ENCODE assay signal across 17 cellular contexts in genomic region chr16:2025251-2025650, GRCh38. TPM values are rescaled to one million over a fixed set of nuclear protein-coding genes. Genes with fewer than 3 reads are reported as not detected.
DNase-seq lines count a peak whose midpoint lies in the region; ATAC-seq, FAIRE-seq and TF ChIP-seq lines count a peak whose summit lies in the region.
"Had no signal": no experiment of that assay in that cellular context is flagged by ENCODE, and none has a peak within 500 bp of the region (broad histone marks: within the 10 kb centered on the region; RNA-seq: fewer than 3 reads in every experiment).

No MANE protein-coding gene starts in this region.

- TF ChIP-seq RAD21 in A549 (conservative IDR thresholded peaks at IDR 0.05 in 1 of 2, IDR thresholded peaks at IDR 0.05 in 1 of 2) = no peak

- no peak for TF ChIP-seq POLR2A in A549 (IDR thresholded peaks at IDR 0.05; ENCODE audit: low read length)

- H3K4me3 ChIP-seq in A549 (no peak overlapping the region), NT2/D1 (ENCODE audit: insufficient read length, low read depth) (no peak overlapping the region), lower lobe of right lung (no peak overlapping the region)
- H3K4me3 ChIP-seq: ovary had no signal

- intact Hi-C loops in lower lobe of right lung (cut with DNase I) = loop anchor here (10.0 kb wide), 1 partner anchor 120 kb away; the partner anchor contains the start of gene RAB26

- CTCF ChIA-PET in A549 (lab: Yijun Ruan, JAX) = interaction anchor here (0.6 to 7.8 kb wide), 9 partner anchors 9 to 425 kb away, joined by 3 to 117 read pairs (median 4); partner anchors contain the start of genes ECI1 and PKD1

- peaks cover 31% of the 10 kb centered on the region for H3K4me1 ChIP-seq in A549
- peaks cover 29% of the 10 kb centered on the region for H3K4me1 ChIP-seq in NT2/D1 (ENCODE audit: insufficient read depth, insufficient read length)
- peaks cover 72% of the 10 kb centered on the region for H3K4me1 ChIP-seq in lower lobe of right lung

- no peaks in the 10 kb centered on the region for H3K9me3 ChIP-seq in A549
- H3K9me3 ChIP-seq in NT2/D1 (ENCODE audit: insufficient read depth, low read length) = no peaks in the 10 kb centered on the region
- no peaks in the 10 kb centered on the region for H3K9me3 ChIP-seq in lower lobe of right lung
- H3K9me3 ChIP-seq: ovary, sigmoid colon had no signal

- POLR2A ChIA-PET in A549 (lab: Yijun Ruan, JAX) = no interaction called here

- no peak for TF ChIP-seq EP300 in A549 (IDR thresholded peaks at IDR 0.05)

- H3K4me2 ChIP-seq in A549 = no peak overlapping the region

- 95% methylated on average over 7 of the region's 14 CpGs for WGBS in A549 (ENCODE audit: missing lambda C conversion rate)

- no peak for FAIRE-seq in A549 (lab: Jason Lieb, UNC)
- FAIRE-seq: endometrium had no signal

- TF ChIP-seq CTCF in A549 (IDR thresholded peaks at IDR 0.05) = no peak
- no peak for TF ChIP-seq CTCF in lower lobe of right lung (IDR thresholded peaks at IDR 0.05)

- peak overlapping the region; percentile 11 to 88; a peak in 3 of 6 replicates for H3K27ac ChIP-seq in A549
- peak overlapping the region; percentile 85 for H3K27ac ChIP-seq in lower lobe of right lung
- H3K27ac ChIP-seq: ovary had no signal

- ATAC-seq in A549 (no peak), lower lobe of right lung (no peak)

- H3K27me3 ChIP-seq in NT2/D1 (ENCODE audit: insufficient read depth, insufficient read length) (peaks cover 33% of the 10 kb centered on the region), lower lobe of right lung (ENCODE audit: low read depth) (peaks cover 24% of the 10 kb centered on the region)
- H3K27me3 ChIP-seq: ovary had no signal

- peaks cover 7% of the 10 kb centered on the region for H3K36me3 ChIP-seq in NT2/D1 (ENCODE audit: insufficient read depth, insufficient read length, low read length)
- H3K36me3 ChIP-seq in lower lobe of right lung = peaks cover 7% of the 10 kb centered on the region
- H3K36me3 ChIP-seq: ovary had no signal

- DNase-seq in A549 (ENCODE audit: low read depth in 1 of 2, low spot score in 1 of 2) (no peak), NT2/D1 (ENCODE audit: low read depth, low spot score) (no peak), lower lobe of right lung (no peak), SIG-M5 treated with dmso at 0.1 percent for 504 hours (lab: John Stamatoyannopoulos, UW; ENCODE audit: unreplicated experiment) (no peak), GF-D8 (lab: John Stamatoyannopoulos, UW) (no peak), MV-4-11 (lab: John Stamatoyannopoulos, UW) (no peak)
- DNase-seq: amygdala; GOT3; kidney glomerular epithelial cell; midbrain; NCI-H187; NCI-H345; ovary; sigmoid colon; stimulated activated CD4-positive, alpha-beta T cell treated with anti-CD3 and anti-CD28 coated beads, Interleukin-2, amount 100 ng/mL, for 24 hours; substantia nigra had no signal

- H3K9ac ChIP-seq in NT2/D1 (ENCODE audit: insufficient read length, low read depth) = peak overlapping the region; percentile 50

TF ChIP-seq in A549, 52 proteins besides CTCF, POLR2A, EP300 and RAD21:
- TF ChIP-seq CHD4 (IDR thresholded peaks at IDR 0.05; ENCODE audit: borderline replicate concordance) (no peak), ATOH8 (CRISPR knock-in tag; IDR thresholded peaks at IDR 0.05; ENCODE audit: low read depth) (no peak), NR3C1 (IDR thresholded peaks at IDR 0.05) (no peak), PHF8 (IDR thresholded peaks at IDR 0.05; ENCODE audit: borderline replicate concordance, low read depth) (no peak), EHMT2 (IDR thresholded peaks at IDR 0.05; ENCODE audit: low read depth) (no peak), MAFK (IDR thresholded peaks at IDR 0.05; ENCODE audit: partially characterized antibody) (no peak), USF2 (IDR thresholded peaks at IDR 0.05) (no peak), ZSCAN20 (CRISPR knock-in tag; IDR thresholded peaks at IDR 0.05) (no peak), RFX5 (IDR thresholded peaks at IDR 0.05) (no peak), KDM5A (IDR thresholded peaks at IDR 0.05) (no peak), GATA3 (IDR thresholded peaks at IDR 0.05; ENCODE audit: borderline replicate concordance) (no peak), HOXB13 (CRISPR knock-in tag; IDR thresholded peaks at IDR 0.05; ENCODE audit: low read depth) (no peak), FOXS1 (CRISPR knock-in tag; IDR thresholded peaks at IDR 0.05) (no peak), EHF (CRISPR knock-in tag; IDR thresholded peaks at IDR 0.05) (no peak), CBX2 (IDR thresholded peaks at IDR 0.05; ENCODE audit: borderline replicate concordance, low read depth) (no peak), ELK1 (IDR thresholded peaks at IDR 0.05; ENCODE audit: low read depth, low read length) (no peak), HOXB5 (CRISPR knock-in tag; IDR thresholded peaks at IDR 0.05) (no peak), BCL3 (IDR thresholded peaks at IDR 0.05) (no peak)

RNA-seq across cellular contexts. Expression of gene NHERF2, which starts 1.5 kb away (rescaled TPM):
- polyA plus RNA-seq in A549 (2011; rRNA removed) (33.1 and 35.0 TPM in 2 replicates), A549 (2017; fragmentation: RNase III; extraction: RNeasy Plus Mini Kit Qiagen cat#74134 plus additional on column Dnase treatment) (27.3 to 32.3 TPM (median 31.0 TPM) in 3 replicates)
- 72.4 and 90.6 TPM in 2 replicates for polyA plus RNA-seq in A549 (2012; cell fraction: cytosol; rRNA removed)
- 67.1 and 86.4 TPM in 2 replicates for polyA plus RNA-seq in A549 (2012; cell fraction: nucleus; rRNA removed)
- polyA minus RNA-seq in A549 (2011; rRNA and poly(A)+ RNA removed) = 9.9 and 14.4 TPM in 2 replicates
- total RNA-seq in lower lobe of right lung = 343 TPM

RNA-seq across cellular contexts. Expression of gene NPW, which starts 5.7 kb away (rescaled TPM):
- 0.13 and 0.26 TPM in 2 replicates for polyA plus RNA-seq in A549 (2011; rRNA removed)
- polyA plus RNA-seq in A549 (2012; cell fraction: cytosol; rRNA removed) = 0.83 and 1.2 TPM in 2 replicates
- 7.5 and 11.1 TPM in 2 replicates for polyA plus RNA-seq in A549 (2012; cell fraction: nucleus; rRNA removed)
- 1.0 to 1.6 TPM (median 1.2 TPM) in 3 replicates for polyA plus RNA-seq in A549 (2017; fragmentation: RNase III; extraction: RNeasy Plus Mini Kit Qiagen cat#74134 plus additional on column Dnase treatment)
- polyA minus RNA-seq in A549 (2011; rRNA and poly(A)+ RNA removed) = not detected in 2 replicates
- not detected for total RNA-seq in lower lobe of right lung
- total RNA-seq: sigmoid colon had no signal

RNA-seq across cellular contexts. Expression of gene ZNF598, which starts 15.6 kb away (rescaled TPM):
- 15.3 and 17.7 TPM in 2 replicates for polyA plus RNA-seq in A549 (2011; rRNA removed)
- polyA plus RNA-seq in A549 (2012; cell fraction: cytosol; rRNA removed) = 52.2 and 62.7 TPM in 2 replicates
- polyA plus RNA-seq in A549 (2012; cell fraction: nucleus; rRNA removed) = 120 and 183 TPM in 2 replicates
- 32.7 to 35.0 TPM (median 33.8 TPM) in 3 replicates for polyA plus RNA-seq in A549 (2017; fragmentation: RNase III; extraction: RNeasy Plus Mini Kit Qiagen cat#74134 plus additional on column Dnase treatment)
- polyA minus RNA-seq in A549 (2011; rRNA and poly(A)+ RNA removed) = 12.7 and 17.2 TPM in 2 replicates
- 27.2 TPM for total RNA-seq in lower lobe of right lung

RNA-seq across cellular contexts. Expression of gene NTHL1, which starts 22.4 kb away (rescaled TPM):
- polyA plus RNA-seq in A549 (2011; rRNA removed) (28.8 and 34.8 TPM in 2 replicates), A549 (2017; fragmentation: RNase III; extraction: RNeasy Plus Mini Kit Qiagen cat#74134 plus additional on column Dnase treatment) (41.4 to 42.3 TPM (median 42.1 TPM) in 3 replicates)
- polyA plus RNA-seq in A549 (2012; cell fraction: cytosol; rRNA removed) = 132 and 135 TPM in 2 replicates
- 134 and 191 TPM in 2 replicates for polyA plus RNA-seq in A549 (2012; cell fraction: nucleus; rRNA removed)
- polyA minus RNA-seq in A549 (2011; rRNA and poly(A)+ RNA removed) = 8.9 and 13.9 TPM in 2 replicates
- 24.3 TPM for total RNA-seq in lower lobe of right lung

RNA-seq across cellular contexts. Expression of gene TSC2, which starts 22.5 kb away (rescaled TPM):
- 32.6 and 41.7 TPM in 2 replicates for polyA plus RNA-seq in A549 (2011; rRNA removed)
- 74.0 and 77.7 TPM in 2 replicates for polyA plus RNA-seq in A549 (2012; cell fraction: cytosol; rRNA removed)
- 311 and 430 TPM in 2 replicates for polyA plus RNA-seq in A549 (2012; cell fraction: nucleus; rRNA removed)
- 42.0 to 47.3 TPM (median 45.1 TPM) in 3 replicates for polyA plus RNA-seq in A549 (2017; fragmentation: RNase III; extraction: RNeasy Plus Mini Kit Qiagen cat#74134 plus additional on column Dnase treatment)
- 80.5 and 91.2 TPM in 2 replicates for polyA minus RNA-seq in A549 (2011; rRNA and poly(A)+ RNA removed)
- 123 TPM for total RNA-seq in lower lobe of right lung
